22 cellular contexts compared by ENCODE assay signal in genomic region chr4:153511104-153511503, GRCh38. TPM values are rescaled to one million over a fixed set of nuclear protein-coding genes. Genes with fewer than 3 reads are reported as not detected.
DNase-seq lines count a peak whose midpoint lies in the region; ATAC-seq, FAIRE-seq and TF ChIP-seq lines count a peak whose summit lies in the region.
"Had no signal": no experiment of that assay in that cellular context is flagged by ENCODE, and none has a peak within 500 bp of the region (broad histone marks: within the 10 kb centered on the region; RNA-seq: fewer than 3 reads in every experiment).

No MANE protein-coding gene starts in this region.

- H3K4me3 ChIP-seq in DOHH2 (ENCODE audit: low read length) (no peak overlapping the region), GM12878 (no peak overlapping the region)
- H3K4me3 ChIP-seq: GM23338, PC-9 had no signal

- H2AFZ ChIP-seq in GM12878 (ENCODE audit: control insufficient read depth, low read depth, low read length), result no peak overlapping the region
- H2AFZ ChIP-seq: GM23338, PC-9 had no signal

- H3K4me1 ChIP-seq in DOHH2 (ENCODE audit: control insufficient read depth, low read length) (peaks cover 93% of the 10 kb centered on the region), GM12878 (ENCODE audit: control insufficient read depth, insufficient read depth, low read length) (peaks cover 22% of the 10 kb centered on the region; the same call in 1 of the 2 replicates)

- TF ChIP-seq CTCF in DOHH2 (IDR thresholded peaks at IDR 0.05; ENCODE audit: low read depth, low read length, poor library complexity, severe bottlenecking) (no peak), GM12878 (IDR thresholded peaks at IDR 0.05 in 2 of 3, conservative IDR thresholded peaks at IDR 0.05 in 1 of 3; ENCODE audit: control insufficient read depth in 2 of 3, extremely low read depth in 1 of 3, insufficient read depth in 1 of 3, low read depth in 3 of 3, low read length in 3 of 3) (no peak)

- ATAC-seq in GM12878 (no peak), HG02759 (IDR thresholded peaks at IDR 0.05; ENCODE audit: unreplicated experiment) (no peak)
- no peak for ATAC-seq in stimulated activated naive B cell treated with anti-CD40 and anti-IgM and Interleukin-4, amounts not matched to agents 10 μg/mL and 1 μg/mL and 100 μg/mL, for 72 hours (replicated peaks)
- ATAC-seq: GM23338 had no signal

- H3K4me3 Mint-ChIP-seq in activated T-cell treated with anti-CD3 and anti-CD28 coated beads, Interleukin-2, amount 50 U/mL, for 24 hours, result no peak overlapping the region
- H3K4me3 Mint-ChIP-seq in stimulated activated naive B cell treated with anti-CD40 and anti-IgM and Interleukin-4, amounts not matched to agents 10 μg/mL and 1 μg/mL and 100 μg/mL, for 72 hours, result no peak overlapping the region
- H3K4me3 Mint-ChIP-seq: CD14-positive monocyte, GM23338 had no signal

- H3K27ac Mint-ChIP-seq in activated T-cell treated with anti-CD3 and anti-CD28 coated beads, Interleukin-2, amount 50 U/mL, for 24 hours, result peak overlapping the region; percentile 78
- H3K27ac Mint-ChIP-seq in stimulated activated naive B cell treated with anti-CD40 and anti-IgM and Interleukin-4, amounts not matched to agents 10 μg/mL and 1 μg/mL and 100 μg/mL, for 72 hours, result peak overlapping the region; percentile 42
- H3K27ac Mint-ChIP-seq: GM23338 had no signal

- H3K27ac ChIP-seq in DOHH2 (ENCODE audit: low read depth, low read length) (no peak overlapping the region), GM12878 (ENCODE audit: control insufficient read depth, insufficient read depth) (no peak overlapping the region)
- H3K27ac ChIP-seq: PC-9 had no signal

- CTCF ChIA-PET in GM12878 (lab: Yijun Ruan, JAX), result no interaction called here

- H3K9ac ChIP-seq in GM12878 (ENCODE audit: control insufficient read depth, insufficient read depth, low read length), result no peak overlapping the region

- POLR2A ChIA-PET in GM12878 (lab: Charles Lee), result interaction anchor here (0.6 to 0.9 kb wide), 4 partner anchors 13 to 103 kb away, joined by 3 to 4 read pairs (median 3); no protein-coding TSS in a partner anchor

- H3F3A ChIP-seq in DOHH2 (ENCODE audit: control insufficient read depth, insufficient read depth), result peaks cover 51% of the 10 kb centered on the region

- H3K27me3 ChIP-seq in DOHH2 (ENCODE audit: control insufficient read depth, low read length) (no peaks in the 10 kb centered on the region), GM12878 (replicated peaks in 1 of 2; ENCODE audit: control insufficient read depth in 2 of 2, insufficient read depth in 2 of 2, low read length in 1 of 2) (no peaks in the 10 kb centered on the region)

- SMC1A ChIA-PET in GM12878 (lab: Charles Lee; ENCODE audit: uncharacterized antibody, unreplicated experiment), result interaction anchor here (1.0 to 3.3 kb wide), 5 partner anchors 10 to 78 kb away, joined by 3 to 15 read pairs (median 6); no protein-coding TSS in a partner anchor

- H4K20me1 ChIP-seq in DOHH2 (ENCODE audit: control insufficient read depth, insufficient read depth, low read depth, low read length) (peaks cover 48% of the 10 kb centered on the region), GM12878 (ENCODE audit: control insufficient read depth, insufficient read depth) (peaks cover 7% of the 10 kb centered on the region; the same call in 1 of the 2 replicates)

- no peak for TF ChIP-seq EP300 in GM12878 (IDR thresholded peaks at IDR 0.05; ENCODE audit: borderline replicate concordance in 1 of 2, control insufficient read depth in 1 of 2, low read depth in 2 of 2, low read length in 2 of 2)

- H3K36me3 ChIP-seq in DOHH2 (ENCODE audit: control insufficient read depth, low read length) (peaks cover 96% of the 10 kb centered on the region), GM12878 (ENCODE audit: control insufficient read depth in 2 of 2, insufficient read depth in 2 of 2, low read length in 1 of 2) (peaks cover 5 to 49% of the 10 kb centered on the region in 2 experiments)

- H3K4me2 ChIP-seq in DOHH2 (ENCODE audit: low read length), result peak overlapping the region; percentile 9; the same call in 1 of the 2 replicates
- H3K4me2 ChIP-seq in GM12878 (ENCODE audit: control insufficient read depth, insufficient read depth), result no peak overlapping the region
- H3K4me2 ChIP-seq: GM23338, PC-9 had no signal

- 96% methylated on average over 6 of the region's 6 CpGs for WGBS in GM12878 (ENCODE audit: insufficient coverage, insufficient replicate concordance, low lambda C conversion rate, missing lambda C conversion rate)

- H3K27me3 Mint-ChIP-seq in activated T-cell treated with anti-CD3 and anti-CD28 coated beads, Interleukin-2, amount 50 U/mL, for 24 hours, result no peaks in the 10 kb centered on the region
- H3K27me3 Mint-ChIP-seq in stimulated activated naive B cell treated with anti-CD40 and anti-IgM and Interleukin-4, amounts not matched to agents 10 μg/mL and 1 μg/mL and 100 μg/mL, for 72 hours, result no peaks in the 10 kb centered on the region

- in situ Hi-C loops in GM12878 (cut with MboI), result no loop called here

- BruUV-seq in GM12878 (replicated peaks; lab: Mats Ljungman, UMichigan), result TSS peak; percentile 8

- no peaks in the 10 kb centered on the region for H3K9me2 ChIP-seq in DOHH2 (replicated peaks; ENCODE audit: control insufficient read depth, low read length)

- TF ChIP-seq RAD21 in GM12878 (IDR thresholded peaks at IDR 0.05; ENCODE audit: insufficient read depth, low read depth, low read length), result no peak

- peaks cover 84% of the 10 kb centered on the region for H3K4me1 Mint-ChIP-seq in activated T-cell treated with anti-CD3 and anti-CD28 coated beads, Interleukin-2, amount 50 U/mL, for 24 hours (ENCODE audit: low read depth)
- peaks cover 42 to 82% of the 10 kb centered on the region in 2 donors for H3K4me1 Mint-ChIP-seq in stimulated activated naive B cell treated with anti-CD40 and anti-IgM and Interleukin-4, amounts not matched to agents 10 μg/mL and 1 μg/mL and 100 μg/mL, for 72 hours

- RAD21 ChIA-PET in GM12878 (lab: Charles Lee; ENCODE audit: unreplicated experiment), result interaction anchor here (0.9 kb wide), 1 partner anchor 13 kb away, joined by 3 read pairs; no protein-coding TSS in a partner anchor

- H3K79me2 ChIP-seq in DOHH2 (ENCODE audit: control insufficient read depth, low read length), result peaks cover 100% of the 10 kb centered on the region
- H3K79me2 ChIP-seq in GM12878 (ENCODE audit: control insufficient read depth, insufficient read depth, low read length), result peaks cover 98% of the 10 kb centered on the region

- H3K36me3 Mint-ChIP-seq in activated T-cell treated with anti-CD3 and anti-CD28 coated beads, Interleukin-2, amount 50 U/mL, for 24 hours (ENCODE audit: low read depth), result peaks cover 80% of the 10 kb centered on the region
- H3K36me3 Mint-ChIP-seq in stimulated activated naive B cell treated with anti-CD40 and anti-IgM and Interleukin-4, amounts not matched to agents 10 μg/mL and 1 μg/mL and 100 μg/mL, for 72 hours, result peaks cover 18 to 63% of the 10 kb centered on the region in 2 donors

- intact Hi-C loops in GM12878 (cut with micrococcal nuclease; ENCODE audit: unreplicated experiment), result no loop called here

- no peak for TF ChIP-seq POLR2A in GM12878 (IDR thresholded peaks at IDR 0.05; ENCODE audit: low read depth, low read length)

- DNase-seq in activated T-cell treated with anti-CD3 and anti-CD28 coated beads, Interleukin-2, amount 50 U/mL, for 24 hours, result no peak
- no peak for DNase-seq in activated T-cell treated with anti-CD3 and anti-CD28 coated beads, Interleukin-2, amount 50 U/mL, for 1 hour
- no peak for DNase-seq in GM12878 (ENCODE audit: low read depth, low spot score)
- DNase-seq in stimulated activated naive B cell treated with anti-CD40 and anti-IgM and Interleukin-4, amounts not matched to agents 10 μg/mL and 1 μg/mL and 100 μg/mL, for 72 hours, result no peak
- DNase-seq in NCI-H510A (lab: John Stamatoyannopoulos, UW), result no peak
- DNase-seq in islet precursor cell, result no peak
- DNase-seq: DMS 273 treated with DMSO at 0.1 percent for 48 hours, DMS79 treated with DMSO at 0.1 percent for 48 hours, MM.1S, NCI-H1048, NCI-H1417 treated with DMSO at 0.1 percent for 48 hours, NCI-H187 treated with DMSO at 0.1 percent for 48 hours, NCI-H2107, NCI-H748 treated with DMSO at 0.1 percent for 48 hours, PC-9, RPMI8226, SHP77 had no signal

- no peak for FAIRE-seq in GM12878 (lab: Jason Lieb, UNC)
- FAIRE-seq: G401.6 had no signal

- H3K9me3 ChIP-seq in DOHH2 (ENCODE audit: control insufficient read depth, insufficient read depth, low read length), result no peaks in the 10 kb centered on the region
- no peaks in the 10 kb centered on the region; the same call in 1 of the 3 replicates for H3K9me3 ChIP-seq in GM12878 (replicated peaks; ENCODE audit: control insufficient read depth, insufficient read depth, low read length)

- H3K9me3 Mint-ChIP-seq in activated T-cell treated with anti-CD3 and anti-CD28 coated beads, Interleukin-2, amount 50 U/mL, for 24 hours, result no peaks in the 10 kb centered on the region
- peaks cover 0 to 3% of the 10 kb centered on the region in 2 donors for H3K9me3 Mint-ChIP-seq in stimulated activated naive B cell treated with anti-CD40 and anti-IgM and Interleukin-4, amounts not matched to agents 10 μg/mL and 1 μg/mL and 100 μg/mL, for 72 hours

TF ChIP-seq in GM12878, 131 proteins besides CTCF, POLR2A, EP300 and RAD21 (continues in another document):
- TF ChIP-seq ZNF622 (IDR thresholded peaks at IDR 0.05) (no peak), EZH2 (IDR thresholded peaks at IDR 0.05; ENCODE audit: borderline replicate concordance, control insufficient read depth, low read depth, low read length) (no peak), ZNF217 (IDR thresholded peaks at IDR 0.05) (0 out of 2 replicates have a peak, but pooled peaks have one; percentile 58), NFYA (IDR thresholded peaks at IDR 0.05; ENCODE audit: borderline replicate concordance, low read depth, low read length) (no peak), CEBPB (IDR thresholded peaks at IDR 0.05; ENCODE audit: borderline replicate concordance in 1 of 2, low read depth in 2 of 2, low read length in 2 of 2) (no peak)

RNA-seq across cellular contexts. Expression of gene TMEM131L, which starts 44.9 kb away (rescaled TPM):
- total RNA-seq in GM12878 (2013; cell fraction: nucleolus; rRNA removed), result 766 and 777 TPM in 2 replicates
- total RNA-seq in GM12878 (2014; rRNA removed) (77.0 and 90.4 TPM in 2 replicates), GM12878 (2014; rRNA removed; fragmentation: Illumina TruSeq; extraction: Trizol) (64.0 and 66.4 TPM in 2 replicates), GM12878 (2021) (77.8 and 85.2 TPM in 2 replicates)
- 39.6 TPM for polyA plus RNA-seq in GM12878 (2011; ENCODE audit: low read depth)
- polyA plus RNA-seq in GM12878 (2011; rRNA removed) (90.9 and 101 TPM in 2 replicates), GM12878 (2014; fragmentation: Illumina TruSeq; extraction: Trizol) (74.3 and 94.5 TPM in 2 replicates), GM12878 (2014; fragmentation: Nextera tagmentation; extraction: Ambion mirVana) (1 to 10 TPM; 8.5 to 9.5 TPM), GM12878 (2014; rRNA removed) (47.1 and 47.5 TPM in 2 replicates), GM12878 (2016; fragmentation: Nextera tagmentation; extraction: Ambion mirVana) (10 to 100 TPM; 74.5 TPM)
- polyA plus RNA-seq in GM12878 (2011; cell fraction: cytosol; rRNA removed), result 65.6 and 84.8 TPM in 2 replicates
- 169 and 183 TPM in 2 replicates for polyA plus RNA-seq in GM12878 (2011; cell fraction: nucleus; rRNA removed)
- 45.1 and 70.5 TPM in 2 replicates for polyA plus RNA-seq in GM12878 (2012)
- polyA minus RNA-seq in GM12878 (2011; rRNA and poly(A)+ RNA removed), result 177 and 187 TPM in 2 replicates
- 53.1 and 74.4 TPM in 2 replicates for polyA minus RNA-seq in GM12878 (2011; cell fraction: cytosol; rRNA and poly(A)+ RNA removed)
- polyA minus RNA-seq in GM12878 (2011; cell fraction: nucleus; rRNA and poly(A)+ RNA removed), result 194 and 231 TPM in 2 replicates
